Comparison of ENCODE assay signal across 8 cellular contexts in genomic region chr5:142324377-142324870, GRCh38. TPM values are rescaled to one million over a fixed set of nuclear protein-coding genes. Genes with fewer than 3 reads are reported as not detected.
DNase-seq lines count a peak whose midpoint lies in the region; ATAC-seq and TF ChIP-seq lines count a peak whose summit lies in the region.

No MANE protein-coding gene starts in this region.

- H3K4me1 Mint-ChIP-seq in CD8-positive, alpha-beta memory T cell = peaks cover 14 to 31% (median 22%) of the 10 kb centered on the region in 3 donors
- H3K4me1 Mint-ChIP-seq in activated CD4-positive, alpha-beta memory T cell treated with anti-CD3 and anti-CD28 coated beads for 36 hours (ENCODE audit: low read depth) = peaks cover 26% of the 10 kb centered on the region

- H3K4me3 Mint-ChIP-seq in CD8-positive, alpha-beta memory T cell = peak overlapping the region; percentile 78 to 93 (median 87)
- H3K4me3 Mint-ChIP-seq in activated CD4-positive, alpha-beta memory T cell treated with anti-CD3 and anti-CD28 coated beads for 36 hours = peak overlapping the region; percentile 78

- no peaks in the 10 kb centered on the region for H3K9me3 Mint-ChIP-seq in CD8-positive, alpha-beta memory T cell
- H3K9me3 Mint-ChIP-seq in activated CD4-positive, alpha-beta memory T cell treated with anti-CD3 and anti-CD28 coated beads for 36 hours = no peaks in the 10 kb centered on the region

- intact Hi-C loops in activated CD4-positive, alpha-beta memory T cell treated with anti-CD3 and anti-CD28 coated beads for 36 hours (cut with micrococcal nuclease) = loop anchor here (2.0 to 10.0 kb wide), 4 partner anchors 102 to 310 kb away; partner anchors contain the start of gene GNPDA1
- intact Hi-C loops in gastrocnemius medialis (cut with DNase I; ENCODE audit: low total_unique reads) = loop anchor here (2.0 to 10.0 kb wide), 3 partner anchors 32 to 110 kb away; no protein-coding TSS in a partner anchor

- H3K36me3 Mint-ChIP-seq in CD8-positive, alpha-beta memory T cell = peaks cover 0 to 6% (median 0%) of the 10 kb centered on the region in 3 donors
- no peaks in the 10 kb centered on the region for H3K36me3 Mint-ChIP-seq in activated CD4-positive, alpha-beta memory T cell treated with anti-CD3 and anti-CD28 coated beads for 36 hours

- DNase-seq in CD8-positive, alpha-beta memory T cell = peak in 1 of 5 donors; percentile 12
- no peak for DNase-seq in activated CD4-positive, alpha-beta memory T cell treated with anti-CD3 and anti-CD28 coated beads for 36 hours
- no peak for DNase-seq in cardiac muscle cell (ENCODE audit: low read depth in 1 of 2, low spot score in 1 of 2)
- DNase-seq in gastrocnemius medialis = no peak
- DNase-seq in middle frontal gyrus (ENCODE audit: extremely low spot score, low spot score) = no peak
- no peak for DNase-seq in islet precursor cell

- H3K4me3 ChIP-seq in CD8-positive, alpha-beta memory T cell (ENCODE audit: low read length) = peak overlapping the region; percentile 56
- H3K4me3 ChIP-seq in cardiac muscle cell (peak overlapping the region; percentile 51), gastrocnemius medialis (peak overlapping the region; percentile 64 to 75 (median 70))

- H3K36me3 ChIP-seq in CD8-positive, alpha-beta memory T cell (ENCODE audit: insufficient read depth, low read length) = no peaks in the 10 kb centered on the region
- H3K36me3 ChIP-seq in cardiac muscle cell = no peaks in the 10 kb centered on the region
- H3K36me3 ChIP-seq in gastrocnemius medialis = no peaks in the 10 kb centered on the region

- peak; percentile 44 for ATAC-seq in GM19372 (IDR thresholded peaks at IDR 0.05; ENCODE audit: low read depth, unreplicated experiment)
- ATAC-seq in HG03432 (IDR thresholded peaks at IDR 0.05; ENCODE audit: unreplicated experiment) = peak; percentile 50
- ATAC-seq in gastrocnemius medialis = peak; percentile 28 to 37

- H3K4me1 ChIP-seq in CD8-positive, alpha-beta memory T cell (ENCODE audit: insufficient read depth, low read length) = peaks cover 25% of the 10 kb centered on the region
- H3K4me1 ChIP-seq in cardiac muscle cell (ENCODE audit: low read depth) (peaks cover 36% of the 10 kb centered on the region), gastrocnemius medialis (peaks cover 26 to 39% of the 10 kb centered on the region in 2 donors)

- CTCF ChIA-PET in CD8-positive, alpha-beta memory T cell (lab: Charles Lee) = interaction anchor here (0.7 to 2.1 kb wide), 5 partner anchors 10 to 310 kb away, joined by 3 to 5 read pairs (median 3); no protein-coding TSS in a partner anchor
- CTCF ChIA-PET in activated CD4-positive, alpha-beta memory T cell treated with anti-CD3 and anti-CD28 coated beads for 36 hours (lab: Charles Lee) = interaction anchor here (0.6 to 3.0 kb wide), 10 partner anchors 9 to 632 kb away, joined by 3 to 14 read pairs (median 4); no protein-coding TSS in a partner anchor

- POLR2A ChIA-PET in CD8-positive, alpha-beta memory T cell (lab: Charles Lee) = interaction anchor here (1.1 kb wide), 1 partner anchor 33 kb away, joined by 3 read pairs; no protein-coding TSS in a partner anchor
- POLR2A ChIA-PET in activated CD4-positive, alpha-beta memory T cell treated with anti-CD3 and anti-CD28 coated beads for 36 hours (lab: Charles Lee) = interaction anchor here (1.3 kb wide), 1 partner anchor 33 kb away, joined by 4 read pairs; no protein-coding TSS in a partner anchor

- peaks cover 23% of the 10 kb centered on the region for H3K27me3 ChIP-seq in CD8-positive, alpha-beta memory T cell (ENCODE audit: insufficient read depth, low read length, poor library complexity, severe bottlenecking)
- H3K27me3 ChIP-seq in cardiac muscle cell (no peaks in the 10 kb centered on the region), gastrocnemius medialis (peaks cover 25 to 32% (median 30%) of the 10 kb centered on the region in 3 donors)

- in situ Hi-C loops in gastrocnemius medialis (cut with MboI; ENCODE audit: low sequenced_read_pairs in 4 of 4) = no loop called here

- TF ChIP-seq CTCF in cardiac muscle cell (IDR thresholded peaks at IDR 0.05; ENCODE audit: low read depth, low read length) (peak; percentile 38), gastrocnemius medialis (IDR thresholded peaks at IDR 0.05 in 4 of 5, conservative IDR thresholded peaks at IDR 0.05 in 1 of 5) (peak in 2 of 5 experiments; percentile 18 to 29)

- H3K9me3 ChIP-seq in CD8-positive, alpha-beta memory T cell (ENCODE audit: low read length) = no peaks in the 10 kb centered on the region
- H3K9me3 ChIP-seq in cardiac muscle cell (ENCODE audit: low read depth) (no peaks in the 10 kb centered on the region), gastrocnemius medialis (no peaks in the 10 kb centered on the region)

- peak overlapping the region in 1 of 8 donors; percentile 59 for H3K27ac Mint-ChIP-seq in CD8-positive, alpha-beta memory T cell
- H3K27ac Mint-ChIP-seq in activated CD4-positive, alpha-beta memory T cell treated with anti-CD3 and anti-CD28 coated beads for 36 hours = no peak overlapping the region

- peaks cover 42 to 73% of the 10 kb centered on the region in 2 donors for H3K27me3 Mint-ChIP-seq in CD8-positive, alpha-beta memory T cell
- H3K27me3 Mint-ChIP-seq in activated CD4-positive, alpha-beta memory T cell treated with anti-CD3 and anti-CD28 coated beads for 36 hours = peaks cover 48% of the 10 kb centered on the region

- H3K27ac ChIP-seq in CD8-positive, alpha-beta memory T cell (ENCODE audit: low read depth, low read length) = peak overlapping the region; percentile 55
- peak overlapping the region; percentile 62 for H3K27ac ChIP-seq in cardiac muscle cell
- peak overlapping the region; percentile 70 to 78 (median 77) for H3K27ac ChIP-seq in gastrocnemius medialis

- no peak for TF ChIP-seq POLR2A in gastrocnemius medialis (IDR thresholded peaks at IDR 0.05)

RNA-seq across cellular contexts. Expression of gene SPRY4, which starts 0.4 kb away (rescaled TPM):
- total RNA-seq in CD8-positive, alpha-beta memory T cell = 1 to 10 TPM; 1.1 to 1.4 TPM
- not detected for polyA plus RNA-seq in CD8-positive, alpha-beta memory T cell
- total RNA-seq in activated CD4-positive, alpha-beta memory T cell treated with anti-CD3 and anti-CD28 coated beads for 36 hours = 1 to 10 TPM; 1.1 to 1.2 TPM
- total RNA-seq in cardiac muscle cell (10.0 and 11.0 TPM in 2 replicates), gastrocnemius medialis (1 to 10 TPM; 4.3 to 6.9 (median 5.9) TPM)
- polyA plus RNA-seq in cardiac muscle cell = 4.4 and 7.3 TPM in 2 replicates
